In genomic region chr1:169588112-169588511, GRCh38 we compare ENCODE assay signal across 19 cellular contexts. TPM values are rescaled to one million over a fixed set of nuclear protein-coding genes. Genes with fewer than 3 reads are reported as not detected.
DNase-seq lines count a peak whose midpoint lies in the region; ATAC-seq and TF ChIP-seq lines count a peak whose summit lies in the region.
"Had no signal": no experiment of that assay in that cellular context is flagged by ENCODE, and none has a peak within 500 bp of the region (broad histone marks: within the 10 kb centered on the region; RNA-seq: fewer than 3 reads in every experiment).

No MANE protein-coding gene starts in this region.

- 10% methylated on average over 1 of the region's 1 CpG for WGBS in liver

- H3K4me3 ChIP-seq in liver (ENCODE audit: low read depth in 1 of 3, low read length in 3 of 3): no peak overlapping the region
- H3K4me3 ChIP-seq: BLaER1, GM23248, HAP-1 had no signal

- CTCF ChIA-PET in WTC11 (lab: Charles Lee): no interaction called here

- H3K27ac Mint-ChIP-seq in activated T-cell treated with anti-CD3 and anti-CD28 coated beads, Interleukin-2, amount 50 U/mL, for 24 hours: peak overlapping the region; percentile 97
- no peak overlapping the region for H3K27ac Mint-ChIP-seq in WTC11
- H3K27ac Mint-ChIP-seq: CD8-positive, alpha-beta T cell had no signal

- TF ChIP-seq CTCF in WTC11 (IDR thresholded peaks at IDR 0.05) (no peak), liver (IDR thresholded peaks at IDR 0.05; ENCODE audit: low read depth, low read length, missing input control) (no peak)

- H3K9ac ChIP-seq in liver (ENCODE audit: low read depth in 1 of 2, low read length in 2 of 2): no peak overlapping the region
- H3K9ac ChIP-seq: BLaER1, GM23248 had no signal

- no peaks in the 10 kb centered on the region for H3K36me3 ChIP-seq in liver (ENCODE audit: control insufficient read depth in 4 of 4, insufficient read depth in 3 of 4, low read depth in 1 of 4, low read length in 3 of 4)
- H3K36me3 ChIP-seq: BLaER1, HAP-1 had no signal

- H3K27me3 ChIP-seq in liver (ENCODE audit: control insufficient read depth in 4 of 4, insufficient read depth in 4 of 4, low read length in 3 of 4): no peaks in the 10 kb centered on the region
- H3K27me3 ChIP-seq: BLaER1 had no signal

- H3K4me1 ChIP-seq in liver (ENCODE audit: control insufficient read depth in 4 of 4, insufficient read depth in 4 of 4, low read length in 3 of 4): peaks cover 1 to 31% (median 29%) of the 10 kb centered on the region in 4 donors
- H3K4me1 ChIP-seq: BLaER1, HAP-1 had no signal

- TF ChIP-seq RAD21 in liver (IDR thresholded peaks at IDR 0.05): peak; percentile 13 to 46

- H3K36me3 Mint-ChIP-seq in activated T-cell treated with anti-CD3 and anti-CD28 coated beads, Interleukin-2, amount 50 U/mL, for 24 hours (ENCODE audit: low read depth): peaks cover 31% of the 10 kb centered on the region
- H3K36me3 Mint-ChIP-seq in WTC11: no peaks in the 10 kb centered on the region
- H3K36me3 Mint-ChIP-seq: CD8-positive, alpha-beta T cell had no signal

- H3K4me1 Mint-ChIP-seq in activated T-cell treated with anti-CD3 and anti-CD28 coated beads, Interleukin-2, amount 50 U/mL, for 24 hours (ENCODE audit: low read depth): peaks cover 85% of the 10 kb centered on the region
- peaks cover 6% of the 10 kb centered on the region; the same call in 1 of the 2 replicates for H3K4me1 Mint-ChIP-seq in WTC11

- DNase-seq in activated T-cell treated with anti-CD3 and anti-CD28 coated beads, Interleukin-2, amount 50 U/mL, for 24 hours: no peak
- DNase-seq in activated T-cell treated with anti-CD3 and anti-CD28 coated beads for 4 hours (no peak), NCI-H69 (lab: John Stamatoyannopoulos, UW) (peak; percentile 10), WTC11 (ENCODE audit: low spot score) (no peak), GM03348 (ENCODE audit: low spot score) (no peak), iPS-NIHi11 (ENCODE audit: low spot score) (no peak)
- DNase-seq: CD8-positive, alpha-beta T cell; DND-41; GM23248; KBM-7; MM.1S; NCI-H1048; NCI-H1417 treated with DMSO at 0.1 percent for 48 hours; NCI-H187; NCI-H446 had no signal

- no peaks in the 10 kb centered on the region for H3K9me3 ChIP-seq in liver (ENCODE audit: control insufficient read depth in 4 of 4, low read length in 3 of 4)
- H3K9me3 ChIP-seq: BLaER1, HAP-1 had no signal

- peak overlapping the region; percentile 51 to 78 for H3K27ac ChIP-seq in liver (ENCODE audit: low read depth in 1 of 2, low read length in 2 of 2)
- H3K27ac ChIP-seq: BLaER1, GM23248 had no signal

- H3K9me3 Mint-ChIP-seq in activated T-cell treated with anti-CD3 and anti-CD28 coated beads, Interleukin-2, amount 50 U/mL, for 24 hours: no peaks in the 10 kb centered on the region
- H3K9me3 Mint-ChIP-seq in WTC11: no peaks in the 10 kb centered on the region
- H3K9me3 Mint-ChIP-seq: CD8-positive, alpha-beta T cell had no signal

- H3K4me3 Mint-ChIP-seq in activated T-cell treated with anti-CD3 and anti-CD28 coated beads, Interleukin-2, amount 50 U/mL, for 24 hours: no peak overlapping the region
- no peak overlapping the region for H3K4me3 Mint-ChIP-seq in WTC11
- H3K4me3 Mint-ChIP-seq: CD8-positive, alpha-beta T cell had no signal

- POLR2A ChIA-PET in WTC11 (lab: Charles Lee): no interaction called here

- no peaks in the 10 kb centered on the region for H3K27me3 Mint-ChIP-seq in activated T-cell treated with anti-CD3 and anti-CD28 coated beads, Interleukin-2, amount 50 U/mL, for 24 hours
- H3K27me3 Mint-ChIP-seq in WTC11 (ENCODE audit: low read depth): peaks cover 4% of the 10 kb centered on the region; the same call in 1 of the 2 replicates

- ATAC-seq in WTC11: no peak
- ATAC-seq: CD8-positive, alpha-beta T cell; Right ventricle myocardium inferior had no signal

TF ChIP-seq in WTC11, 78 proteins besides CTCF, POLR2A, EP300 and RAD21:
- TF ChIP-seq GABPB1 (CRISPR knock-in tag; IDR thresholded peaks at IDR 0.05) (0 out of 2 replicates have a peak, but pooled peaks have one; percentile 11), MYBL2 (CRISPR knock-in tag; IDR thresholded peaks at IDR 0.05) (no peak)
TF ChIP-seq in WTC11: peak in this region for 1.

TF ChIP-seq in liver, 16 proteins besides CTCF, POLR2A, EP300 and RAD21:
- TF ChIP-seq HNF4A (conservative IDR thresholded peaks at IDR 0.05) (peak; percentile 97 to 99), FOXA1 (IDR thresholded peaks at IDR 0.05) (peak; percentile 35), GABPA (IDR thresholded peaks at IDR 0.05 in 1 of 2, conservative IDR thresholded peaks at IDR 0.05 in 1 of 2) (peak in 1 of 2 donors; percentile 43), MAX (IDR thresholded peaks at IDR 0.05) (peak; percentile 74), ATF3 (IDR thresholded peaks at IDR 0.05) (peak; percentile 76), SP1 (IDR thresholded peaks at IDR 0.05) (peak; percentile 92), REST (IDR thresholded peaks at IDR 0.05) (peak; percentile 83), RXRA (IDR thresholded peaks at IDR 0.05) (peak; percentile 84 to 92), JUND (IDR thresholded peaks at IDR 0.05) (peak; percentile 84 to 89), NR2F2 (IDR thresholded peaks at IDR 0.05) (peak; percentile 53), YY1 (IDR thresholded peaks at IDR 0.05) (peak; percentile 82), HNF4G (IDR thresholded peaks at IDR 0.05) (peak; percentile 91), TAF1 (conservative IDR thresholded peaks at IDR 0.05) (no peak), EGR1 (IDR thresholded peaks at IDR 0.05; ENCODE audit: low read depth in 2 of 2) (no peak), ZBTB33 (IDR thresholded peaks at IDR 0.05) (peak; percentile 89), FOXA2 (IDR thresholded peaks at IDR 0.05) (peak; percentile 62)

RNA-seq across cellular contexts. Expression of gene F5, which starts 1.8 kb away (rescaled TPM):
- total RNA-seq in WTC11 (2021): 0.20 to 0.21 TPM (median 0.21 TPM) in 3 replicates
- total RNA-seq in liver: 100 to 1,000 TPM in 1 of 2 donors, 10 to 100 TPM in 1; 86.1 to 155 TPM
- polyA plus RNA-seq in liver: 100 to 1,000 TPM; 106 to 152 TPM
- total RNA-seq: GM23248 had no signal
- polyA plus RNA-seq: GM23248 had no signal

RNA-seq across cellular contexts. Expression of gene SELP, which starts 41.8 kb away (rescaled TPM):
- total RNA-seq in WTC11 (2021) (0.17 TPM in 1 of 3 replicates, not detected in the others), liver (1 to 10 TPM; 2.7 to 8.1 TPM)
- 1 to 10 TPM; 1.7 to 2.1 TPM for polyA plus RNA-seq in liver
- total RNA-seq: GM23248 had no signal
- polyA plus RNA-seq: GM23248 had no signal

Comparison
In these comparisons a context has a peak if more than half of its experiments do, and no peak if none do; other contexts are left out.
1. RNA of gene F5, which starts 1.8 kb away (total RNA-seq): 86.1 to 155 TPM in liver; 0.20 to 0.21 TPM in WTC11; every median in the first group is over 10 times any median in the second.